In the genomic region with DNA sequence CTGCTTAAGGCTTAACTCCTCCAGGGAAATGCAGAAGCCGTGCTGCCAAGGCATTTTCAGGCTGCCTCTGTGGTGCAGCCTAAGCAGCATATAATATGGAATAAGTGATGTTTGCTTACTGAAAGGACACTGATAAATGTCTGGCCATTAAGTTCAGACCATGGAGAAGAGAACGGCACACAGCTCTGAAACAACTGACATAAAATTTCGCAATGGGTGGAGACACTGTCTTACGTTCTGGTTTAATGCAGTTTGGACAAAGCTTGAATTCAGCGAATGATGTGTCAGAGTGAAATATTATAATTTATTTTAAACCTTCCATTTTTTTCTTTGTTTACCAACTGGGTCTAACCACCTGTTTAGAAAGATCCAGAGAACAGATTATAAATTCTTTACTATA, we compare ENCODE assay signal across 26 cellular contexts. TPM values are rescaled to one million over a fixed set of nuclear protein-coding genes. Genes with fewer than 3 reads are reported as not detected.
DNase-seq lines count a peak whose midpoint lies in the region; ATAC-seq, FAIRE-seq and TF ChIP-seq lines count a peak whose summit lies in the region.
"Had no signal": no experiment of that assay in that cellular context is flagged by ENCODE, and none has a peak within 500 bp of the region (broad histone marks: within the 10 kb centered on the region; RNA-seq: fewer than 3 reads in every experiment).

No MANE protein-coding gene starts in this region.

- CTCF ChIA-PET in IMR-90 (lab: Yijun Ruan, JAX): no interaction called here

- H3K14ac ChIP-seq in IMR-90 (replicated peaks; ENCODE audit: low read depth, low read length): no peak overlapping the region

- no peaks in the 10 kb centered on the region for H3K79me2 ChIP-seq in astrocyte (ENCODE audit: insufficient read depth, low read length)

- no peak for TF ChIP-seq POLR2A in IMR-90 (IDR thresholded peaks at IDR 0.05; ENCODE audit: low read depth, low read length)

- no peak overlapping the region for H3K18ac ChIP-seq in IMR-90 (ENCODE audit: low read depth, low read length)

- no peaks in the 10 kb centered on the region for H4K20me1 ChIP-seq in IMR-90 (ENCODE audit: insufficient read depth, low read length)
- H4K20me1 ChIP-seq in astrocyte (ENCODE audit: insufficient read depth, low read length): no peaks in the 10 kb centered on the region

- H3K4me2 ChIP-seq in IMR-90 (ENCODE audit: low read depth, low read length): no peak overlapping the region
- H3K4me2 ChIP-seq in astrocyte (ENCODE audit: low read length): no peak overlapping the region

- H3K36me3 ChIP-seq in IMR-90 (ENCODE audit: control insufficient read depth, insufficient read depth, low read length) (no peaks in the 10 kb centered on the region), astrocyte (ENCODE audit: insufficient read depth, low read length) (no peaks in the 10 kb centered on the region)
- H3K36me3 ChIP-seq: MG63, SJCRH30 had no signal

- H2AFZ ChIP-seq in IMR-90 (replicated peaks; ENCODE audit: low read length, poor library complexity) (no peak overlapping the region), astrocyte (ENCODE audit: low read depth, low read length) (no peak overlapping the region)

- no peaks in the 10 kb centered on the region for H3K79me1 ChIP-seq in IMR-90 (ENCODE audit: low read depth in 1 of 2, low read length in 2 of 2)

- no peak for TF ChIP-seq RAD21 in IMR-90 (IDR thresholded peaks at IDR 0.05; ENCODE audit: low read length)

- H2BK20ac ChIP-seq in IMR-90 (ENCODE audit: low read depth, low read length): no peak overlapping the region

- POLR2A ChIA-PET in IMR-90 (lab: Charles Lee; ENCODE audit: unreplicated experiment): no interaction called here

- peaks cover 17% of the 10 kb centered on the region for H3K4me1 Mint-ChIP-seq in astrocyte (ENCODE audit: low read depth, unreplicated experiment)
- H3K4me1 Mint-ChIP-seq: CD4-positive, alpha-beta memory T cell had no signal

- no peak overlapping the region for H3K4me3 Mint-ChIP-seq in astrocyte (ENCODE audit: unreplicated experiment)
- H3K4me3 Mint-ChIP-seq: CD4-positive, alpha-beta memory T cell had no signal

- ATAC-seq in IMR-90 (ENCODE audit: low read depth): no peak
- ATAC-seq: HCT116, PC-3, SK-N-SH treated with all-trans-retinoic acid at 6 μM for 48 hours had no signal

- H3K9ac ChIP-seq in IMR-90 (ENCODE audit: low read depth, low read length): no peak overlapping the region
- H3K9ac ChIP-seq in astrocyte (ENCODE audit: low read length): no peak overlapping the region

- no peaks in the 10 kb centered on the region for H3K9me3 Mint-ChIP-seq in astrocyte (ENCODE audit: unreplicated experiment)

- no TSS peak for BruUV-seq in IMR-90 (replicated peaks; lab: Mats Ljungman, UMichigan)

- H3K27me3 ChIP-seq in IMR-90 (ENCODE audit: control insufficient read depth, insufficient read depth, low read length): no peaks in the 10 kb centered on the region
- H3K27me3 ChIP-seq in astrocyte (ENCODE audit: insufficient read depth, low read length): no peaks in the 10 kb centered on the region
- H3K27me3 ChIP-seq: MG63, SJCRH30 had no signal

- H3K27me3 Mint-ChIP-seq in astrocyte (ENCODE audit: low read depth, unreplicated experiment): no peaks in the 10 kb centered on the region

- H4K8ac ChIP-seq in IMR-90 (ENCODE audit: low read depth in 2 of 2, low read length in 2 of 2): no peak overlapping the region

- no peak overlapping the region for H2BK15ac ChIP-seq in IMR-90 (ENCODE audit: low read depth, low read length)

- TF ChIP-seq CTCF in IMR-90 (conservative IDR thresholded peaks at IDR 0.05; ENCODE audit: low read depth, low read length) (no peak), astrocyte (IDR thresholded peaks at IDR 0.05; ENCODE audit: insufficient read depth, low read depth, low read length) (no peak)

- H4K5ac ChIP-seq in IMR-90 (ENCODE audit: low read depth, low read length): no peak overlapping the region

- H3K4ac ChIP-seq in IMR-90 (ENCODE audit: low read depth, low read length): no peak overlapping the region

- H3K56ac ChIP-seq in IMR-90 (ENCODE audit: extremely low read depth, insufficient read depth, low read length): no peak overlapping the region

- DNase-seq in IMR-90 (no peak), NOMO-1 treated with DMSO at 0.1 percent for 48 hours (lab: John Stamatoyannopoulos, UW; ENCODE audit: unreplicated experiment) (peak; percentile 25), astrocyte (ENCODE audit: low read depth) (peak; percentile 9), urothelium cell line (ENCODE audit: low spot score) (no peak), G401 (ENCODE audit: low spot score) (no peak), D341Med (ENCODE audit: low spot score) (no peak), HTR-8/SVneo (ENCODE audit: insufficient read length, low spot score) (no peak)
- DNase-seq: C1 segment of cervical spinal cord; CD4-positive, alpha-beta memory T cell; COR-L47; GF-D8; GOT3; NCI-H1092 treated with DMSO at 0.1 percent for 48 hours; NCI-H1436; NCI-H187; NCI-H2081 treated with DMSO at 0.1 percent for 48 hours; NCI-H2171; NCI-H510A; NCI-H69; SJCRH30 had no signal

- WGBS in IMR-90 (ENCODE audit: extremely low coverage in 2 of 2, insufficient read length in 1 of 2), 2 experiments: 100% methylated on average over 1 of the region's 5 CpGs; no CpG with 5 or more reads in 1 of the 2 experiments

- dilution Hi-C loops in IMR-90 (cut with HindIII; ENCODE audit: low sequenced_read_pairs, unreplicated experiment): no loop called here

- intact Hi-C loops in IMR-90 (cut with micrococcal nuclease): no loop called here

- H3K36me3 Mint-ChIP-seq in astrocyte (ENCODE audit: low read depth, unreplicated experiment): no peaks in the 10 kb centered on the region
- H3K36me3 Mint-ChIP-seq: CD4-positive, alpha-beta memory T cell had no signal

- in situ Hi-C loops in IMR-90 (cut with MboI; ENCODE audit: low sequenced_read_pairs): no loop called here
- in situ Hi-C loops in G401 (cut with HindIII; ENCODE audit: low sequenced_read_pairs): no loop called here

- no peaks in the 10 kb centered on the region for H3K4me1 ChIP-seq in IMR-90 (ENCODE audit: control insufficient read depth, insufficient read depth, low read length)
- peaks cover 5% of the 10 kb centered on the region for H3K4me1 ChIP-seq in astrocyte (ENCODE audit: insufficient read depth, low read length)
- H3K4me1 ChIP-seq: SJCRH30 had no signal

- H2AK5ac ChIP-seq in IMR-90 (ENCODE audit: low read depth, low read length): no peak overlapping the region

- H3K9me3 ChIP-seq in IMR-90 (ENCODE audit: control insufficient read depth, insufficient read depth, low read length) (no peaks in the 10 kb centered on the region; the same call in 1 of the 2 replicates), astrocyte (ENCODE audit: insufficient read depth, low read depth, low read length) (no peaks in the 10 kb centered on the region)
- H3K9me3 ChIP-seq: MG63, SJCRH30 had no signal

- H3K27ac ChIP-seq in IMR-90 (ENCODE audit: insufficient read depth, low read length): no peak overlapping the region
- no peak overlapping the region for H3K27ac ChIP-seq in astrocyte (ENCODE audit: low read depth, low read length)
- H3K27ac ChIP-seq: HL-60, SJCRH30 had no signal

- H2AK9ac ChIP-seq in IMR-90 (replicated peaks; ENCODE audit: low read depth, low read length, poor library complexity): no peak overlapping the region

- H3K9me1 ChIP-seq in IMR-90 (ENCODE audit: insufficient read depth, low read length): no peaks in the 10 kb centered on the region

- no peak overlapping the region for H3K27ac Mint-ChIP-seq in astrocyte (ENCODE audit: unreplicated experiment)
- H3K27ac Mint-ChIP-seq: CD4-positive, alpha-beta memory T cell had no signal

- H2BK5ac ChIP-seq in IMR-90 (ENCODE audit: low read depth, low read length, poor library complexity, severe bottlenecking): no peak overlapping the region

- H3K4me3 ChIP-seq in IMR-90 (ENCODE audit: insufficient read depth, low read depth, low read length) (no peak overlapping the region), astrocyte (ENCODE audit: insufficient read depth, low read depth, low read length) (no peak overlapping the region)
- H3K4me3 ChIP-seq: MG63, SJCRH30 had no signal

- H3K23ac ChIP-seq in IMR-90 (ENCODE audit: low read depth, low read length): no peak overlapping the region

- no peak overlapping the region for H2BK120ac ChIP-seq in IMR-90 (ENCODE audit: low read depth, low read length)

- no peak overlapping the region for H4K91ac ChIP-seq in IMR-90 (ENCODE audit: insufficient read depth, low read depth, low read length)

- FAIRE-seq in astrocyte (lab: Jason Lieb, UNC) (no peak), urothelium cell line (lab: Jason Lieb, UNC) (peak; percentile 79), HTR-8/SVneo (lab: Jason Lieb, UNC) (no peak)
- FAIRE-seq: GM12891 had no signal

TF ChIP-seq in IMR-90, 13 proteins besides CTCF, POLR2A, EP300 and RAD21:
- TF ChIP-seq NFE2L2 (IDR thresholded peaks at IDR 0.05; ENCODE audit: low read depth, low read length) (no peak), MAFK (IDR thresholded peaks at IDR 0.05; ENCODE audit: low read depth, low read length) (no peak), USF2 (IDR thresholded peaks at IDR 0.05; ENCODE audit: low read depth, low read length) (no peak), CEBPB (IDR thresholded peaks at IDR 0.05; ENCODE audit: low read depth, low read length) (peak; percentile 58), RCOR1 (IDR thresholded peaks at IDR 0.05; ENCODE audit: insufficient replicate concordance, low read length) (no peak), MAZ (IDR thresholded peaks at IDR 0.05; ENCODE audit: borderline replicate concordance, low read depth, low read length) (no peak), SMC3 (IDR thresholded peaks at IDR 0.05; ENCODE audit: low read depth, low read length) (no peak), RFX5 (IDR thresholded peaks at IDR 0.05; ENCODE audit: low read depth, low read length) (no peak)

RNA-seq across cellular contexts. Expression of gene NRXN3, which starts 27.2 kb away (rescaled TPM):
- 4.8 and 6.4 TPM in 2 replicates for total RNA-seq in IMR-90 (2012; rRNA removed)
- 23.3 and 25.1 TPM in 2 replicates for polyA plus RNA-seq in IMR-90 (2012; rRNA removed)
- polyA plus RNA-seq in IMR-90 (2012; cell fraction: cytosol; rRNA removed): 10.0 and 15.0 TPM in 2 replicates
- polyA plus RNA-seq in IMR-90 (2012; cell fraction: nucleus; rRNA removed; ENCODE audit: low replicate concordance): 19.0 and 39.8 TPM in 2 replicates
- total RNA-seq in astrocyte: 12.6 and 18.0 TPM in 2 replicates
- not detected in 2 replicates for total RNA-seq in G401 (2014; rRNA removed; shearing (Covaris generic))
- total RNA-seq: CD4-positive, alpha-beta memory T cell had no signal
- polyA plus RNA-seq: CD4-positive, alpha-beta memory T cell had no signal

Comparison
In these comparisons a context has a peak if more than half of its experiments do, and no peak if none do; other contexts are left out.
1. DNase-seq: peak in NOMO-1 treated with DMSO at 0.1 percent for 48 hours (single experiment) and astrocyte (single experiment); none in IMR-90 (single experiment), urothelium cell line (single experiment), G401 (single experiment), D341Med (single experiment) and HTR-8/SVneo (single experiment).